8 cellular contexts compared by ENCODE assay signal in the genomic region with DNA sequence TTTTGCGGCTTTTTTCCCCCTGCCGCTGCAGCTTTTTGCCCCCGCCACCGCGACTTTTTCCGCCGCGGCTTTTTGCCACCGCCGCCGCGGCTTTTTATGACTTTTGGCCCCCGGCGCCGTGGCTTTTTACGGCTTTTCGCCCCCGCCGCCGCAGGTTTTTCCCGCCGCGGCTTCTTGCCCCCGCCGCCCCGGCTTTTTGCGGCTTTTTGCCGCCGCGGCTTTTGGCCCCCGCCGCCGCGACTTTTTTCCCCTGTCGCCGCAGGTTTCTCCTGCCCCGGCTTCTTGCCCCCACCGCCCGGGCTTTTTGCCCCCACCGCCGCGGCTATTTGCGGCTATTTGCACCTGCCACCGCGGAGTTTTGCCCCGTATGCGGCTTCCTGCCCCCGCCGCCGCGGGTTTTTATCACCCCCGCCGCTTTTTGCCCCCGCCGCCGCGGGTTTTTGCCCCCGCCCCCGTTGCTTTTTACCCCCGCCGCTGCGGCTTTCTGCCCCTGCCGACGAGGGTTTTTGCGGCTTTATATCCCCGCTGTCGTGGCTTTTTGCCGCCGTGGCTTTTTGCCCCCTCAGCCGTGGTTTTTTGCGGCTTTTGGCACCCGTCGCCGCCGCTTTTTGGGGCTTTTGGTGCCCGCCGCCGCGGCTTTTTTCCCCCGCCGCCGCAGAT.
DNase-seq lines count a peak whose midpoint lies in the region; ATAC-seq and TF ChIP-seq lines count a peak whose summit lies in the region.

No MANE protein-coding gene starts in this region.

- H3K27me3 ChIP-seq in lower lobe of right lung (ENCODE audit: low read depth) = peaks cover 38% of the 10 kb centered on the region
- peaks cover 25% of the 10 kb centered on the region for H3K27me3 ChIP-seq in foreskin keratinocyte

- DNase-seq in stimulated activated CD4-positive, alpha-beta T cell treated with anti-CD3 and anti-CD28 coated beads, Interleukin-4, amount 100 ng/mL, for 1 hour = peak; percentile 15
- no peak for DNase-seq in stimulated activated CD4-positive, alpha-beta T cell treated with anti-CD3 and anti-CD28 coated beads, Interleukin-4, amount 100 ng/mL, for 24 hours
- DNase-seq in cerebellum (ENCODE audit: low spot score) (peak; percentile 0), lower lobe of right lung (peak; percentile 51), foreskin keratinocyte (no peak), NCI-H774 (lab: John Stamatoyannopoulos, UW) (no peak), glomerular visceral epithelial cell (ENCODE audit: extremely low spot score) (no peak), NCI-H446 treated with DMSO at 0.1 percent for 48 hours (lab: John Stamatoyannopoulos, UW) (no peak)

- TF ChIP-seq CTCF in lower lobe of right lung (IDR thresholded peaks at IDR 0.05) = no peak
- no peak for TF ChIP-seq CTCF in foreskin keratinocyte (conservative IDR thresholded peaks at IDR 0.05)

- ATAC-seq in lower lobe of right lung = peak; percentile 45 to 54
- ATAC-seq in foreskin keratinocyte = no peak

- intact Hi-C loops in lower lobe of right lung (cut with DNase I) = no loop called here

- peak overlapping the region; percentile 45 for H3K4me3 ChIP-seq in lower lobe of right lung

- H3K9me3 ChIP-seq in lower lobe of right lung = no peaks in the 10 kb centered on the region

- H3K36me3 ChIP-seq in lower lobe of right lung = no peaks in the 10 kb centered on the region

- H3K27ac ChIP-seq in lower lobe of right lung (no peak overlapping the region), foreskin keratinocyte (no peak overlapping the region)

- H3K4me1 ChIP-seq in lower lobe of right lung (peaks cover 12% of the 10 kb centered on the region), foreskin keratinocyte (no peaks in the 10 kb centered on the region)

Comparison
In these comparisons a context has a peak if more than half of its experiments do, and no peak if none do; other contexts are left out.
1. DNase-seq: peak in stimulated activated CD4-positive, alpha-beta T cell treated with anti-CD3 and anti-CD28 coated beads, Interleukin-4, amount 100 ng/mL, for 1 hour (single experiment), cerebellum (single experiment) and lower lobe of right lung (single experiment); none in stimulated activated CD4-positive, alpha-beta T cell treated with anti-CD3 and anti-CD28 coated beads, Interleukin-4, amount 100 ng/mL, for 24 hours (single experiment), foreskin keratinocyte (0 of 2), NCI-H774 (single experiment), glomerular visceral epithelial cell (single experiment) and NCI-H446 treated with DMSO at 0.1 percent for 48 hours (single experiment).